In genomic region chr1:98054367-98054701, GRCh38 we compare ENCODE assay signal across 8 cellular contexts.
A peak's percentile ranks its signal among the peaks of the same experiment; 100 is the strongest.
DNase-seq lines count a peak whose midpoint lies in the region; ATAC-seq, FAIRE-seq and TF ChIP-seq lines count a peak whose summit lies in the region.

No MANE protein-coding gene starts in this region.

- no peaks in the 10 kb centered on the region for H3K9me2 ChIP-seq in PC-3 (replicated peaks; ENCODE audit: low read length)

- H2BK5ac ChIP-seq in trophoblast cell (ENCODE audit: low read depth, low read length, poor library complexity): no peak overlapping the region

- H3K9ac ChIP-seq in PC-3 (ENCODE audit: low read length) (peak overlapping the region; percentile 70), endothelial cell of umbilical vein (replicated peaks; ENCODE audit: extremely low read depth, insufficient read depth, low read length) (peak overlapping the region; percentile 89), trophoblast cell (ENCODE audit: low read length) (no peak overlapping the region)

- peak overlapping the region; percentile 47 for H4K8ac ChIP-seq in trophoblast cell (ENCODE audit: low read depth, low read length)

- no peak overlapping the region for H3K23ac ChIP-seq in trophoblast cell (ENCODE audit: low read length)

- peak overlapping the region; percentile 31 for H3K27ac ChIP-seq in PC-3 (ENCODE audit: low read length)
- peak overlapping the region; percentile 89 for H3K27ac ChIP-seq in endothelial cell of umbilical vein (ENCODE audit: insufficient read depth, low read depth, low read length)
- H3K27ac ChIP-seq in trophoblast cell (ENCODE audit: low read depth, low read length): no peak overlapping the region

- no peaks in the 10 kb centered on the region for H3K79me2 ChIP-seq in PC-3 (ENCODE audit: low read length)
- no peaks in the 10 kb centered on the region for H3K79me2 ChIP-seq in endothelial cell of umbilical vein (ENCODE audit: control insufficient read depth, insufficient read depth, low read length)
- H3K79me2 ChIP-seq in trophoblast cell (ENCODE audit: control insufficient read depth, insufficient read depth, low read length, poor library complexity): no peaks in the 10 kb centered on the region

- H3K36me3 ChIP-seq in PC-3 (ENCODE audit: low read depth, low read length) (no peaks in the 10 kb centered on the region), endothelial cell of umbilical vein (ENCODE audit: control insufficient read depth in 2 of 2, extremely low read depth in 1 of 2, insufficient read depth in 2 of 2, low read length in 2 of 2) (no peaks in the 10 kb centered on the region), trophoblast cell (ENCODE audit: control insufficient read depth in 1 of 2, insufficient read depth in 2 of 2, low read length in 2 of 2) (no peaks in the 10 kb centered on the region)

- H2AK5ac ChIP-seq in trophoblast cell (ENCODE audit: low read length): no peak overlapping the region

- H2BK120ac ChIP-seq in trophoblast cell (ENCODE audit: insufficient read depth, low read length, poor library complexity): no peak overlapping the region

- DNase-seq in Caki2 (ENCODE audit: low read depth): peak; percentile 67
- no peak for DNase-seq in PC-3
- no peak for DNase-seq in endothelial cell of umbilical vein (ENCODE audit: low read depth, low spot score)
- DNase-seq in trophoblast cell: no peak
- no peak for DNase-seq in NCI-H446 (lab: John Stamatoyannopoulos, UW)
- no peak for DNase-seq in NCI-H2227 (lab: John Stamatoyannopoulos, UW; ENCODE audit: unreplicated experiment)
- DNase-seq in activated CD4-positive, alpha-beta T cell treated with anti-CD3 and anti-CD28 coated beads for 1 hour: no peak
- DNase-seq in NCI-H748 (lab: John Stamatoyannopoulos, UW; ENCODE audit: unreplicated experiment): no peak

- H3K27me3 ChIP-seq in PC-3 (ENCODE audit: low read length) (no peaks in the 10 kb centered on the region), endothelial cell of umbilical vein (ENCODE audit: control insufficient read depth in 2 of 2, insufficient read depth in 2 of 2, low read length in 2 of 2) (no peaks in the 10 kb centered on the region), trophoblast cell (ENCODE audit: insufficient read depth, low read length) (peaks cover 13% of the 10 kb centered on the region)

- peaks cover 2% of the 10 kb centered on the region for H3K79me1 ChIP-seq in trophoblast cell (ENCODE audit: low read length)

- peaks cover 41% of the 10 kb centered on the region for H3K4me1 ChIP-seq in PC-3 (ENCODE audit: insufficient read depth, low read length)
- peaks cover 29% of the 10 kb centered on the region for H3K4me1 ChIP-seq in endothelial cell of umbilical vein (ENCODE audit: control insufficient read depth, extremely low read depth, insufficient read depth, low read length)
- peaks cover 6 to 10% of the 10 kb centered on the region in 2 experiments for H3K4me1 ChIP-seq in trophoblast cell (ENCODE audit: control insufficient read depth in 1 of 2, insufficient read depth in 2 of 2, low read length in 2 of 2)

- in situ Hi-C loops in Caki2 (cut with HindIII; ENCODE audit: low pct_unique_long_range_greater_than_20kb, low sequenced_read_pairs): no loop called here

- no CpG with 5 or more reads among the region's 11 CpGs for WGBS in trophoblast cell (ENCODE audit: extremely low coverage, insufficient coverage, insufficient read length)

- BruUV-seq in PC-3 (replicated peaks; lab: Mats Ljungman, UMichigan) (no TSS peak), endothelial cell of umbilical vein (replicated peaks; lab: Mats Ljungman, UMichigan) (no TSS peak)

- H3K14ac ChIP-seq in trophoblast cell (ENCODE audit: low read length): no peak overlapping the region

- no peak overlapping the region for H3K4ac ChIP-seq in trophoblast cell (ENCODE audit: low read depth, low read length)

- H4K20me1 ChIP-seq in PC-3 (ENCODE audit: low read length): no peaks in the 10 kb centered on the region
- H4K20me1 ChIP-seq in endothelial cell of umbilical vein (replicated peaks; ENCODE audit: control insufficient read depth, extremely low read depth, insufficient read depth, low read length): no peaks in the 10 kb centered on the region

- CTCF ChIA-PET in PC-3 (lab: Charles Lee): interaction anchor here (1.2 kb wide), 1 partner anchor 414 kb away, joined by 6 read pairs; no protein-coding TSS in a partner anchor
- CTCF ChIA-PET in endothelial cell of umbilical vein (lab: Charles Lee): interaction anchor here (0.6 to 6.7 kb wide), 15 partner anchors 13 to 861 kb away, joined by 3 to 126 read pairs (median 3); no protein-coding TSS in a partner anchor

- H3F3A ChIP-seq in PC-3 (ENCODE audit: low read length, unreplicated experiment): no peaks in the 10 kb centered on the region

- H3K4me3 ChIP-seq in PC-3 (ENCODE audit: low read length) (peak overlapping the region; percentile 74), endothelial cell of umbilical vein (replicated peaks in 1 of 3; ENCODE audit: insufficient read depth in 1 of 3, low read depth in 1 of 3, low read length in 3 of 3) (peak overlapping the region; percentile 8 to 57 (median 29)), trophoblast cell (ENCODE audit: low read depth, low read length) (no peak overlapping the region)

- H3K9me1 ChIP-seq in endothelial cell of umbilical vein (replicated peaks; ENCODE audit: control insufficient read depth, extremely low read depth, insufficient read depth, low read length): no peaks in the 10 kb centered on the region

- no peak for ATAC-seq in PC-3

- dilution Hi-C loops in endothelial cell of umbilical vein (cut with MboI; ENCODE audit: extremely low pct_ligation_motif_present, low sequenced_read_pairs): no loop called here

- POLR2A ChIA-PET in PC-3 (lab: Charles Lee; ENCODE audit: unreplicated experiment): interaction anchor here (0.5 kb wide), 1 partner anchor 277 kb away, joined by 6 read pairs; no protein-coding TSS in a partner anchor
- POLR2A ChIA-PET in endothelial cell of umbilical vein (lab: Charles Lee): interaction anchor here (1.3 to 1.9 kb wide), 2 partner anchors 32 to 414 kb away, joined by 6 to 7 read pairs; no protein-coding TSS in a partner anchor

- intact Hi-C loops in PC-3 (cut with micrococcal nuclease) (loop anchor here (1.0 to 10.0 kb wide), 7 partner anchors 30 to 1090 kb away; no protein-coding TSS in a partner anchor), endothelial cell of umbilical vein (cut with micrococcal nuclease) (loop anchor here (5.0 to 10.0 kb wide), 4 partner anchors 527 to 1817 kb away; partner anchors contain the start of gene SNX7)

- peak; percentile 8 for TF ChIP-seq POLR2A in endothelial cell of umbilical vein (IDR thresholded peaks at IDR 0.05; ENCODE audit: low read depth, low read length)

- peak overlapping the region; percentile 93 for H2AFZ ChIP-seq in PC-3 (ENCODE audit: low read length)
- H2AFZ ChIP-seq in endothelial cell of umbilical vein (ENCODE audit: low read depth, low read length): peak overlapping the region; percentile 82
- peak overlapping the region; percentile 87 for H2AFZ ChIP-seq in trophoblast cell (ENCODE audit: insufficient read depth, low read length, poor library complexity)

- H3K9me3 ChIP-seq in PC-3 (ENCODE audit: low read length) (no peaks in the 10 kb centered on the region), endothelial cell of umbilical vein (replicated peaks; ENCODE audit: control insufficient read depth, insufficient read depth, low read length) (no peaks in the 10 kb centered on the region), trophoblast cell (ENCODE audit: insufficient read depth, low read depth, low read length) (peaks cover 1% of the 10 kb centered on the region)

- H4K91ac ChIP-seq in trophoblast cell (ENCODE audit: low read depth, low read length): no peak overlapping the region

- peak overlapping the region; percentile 83 for H3K4me2 ChIP-seq in PC-3 (ENCODE audit: low read length)
- peak overlapping the region; percentile 97 for H3K4me2 ChIP-seq in endothelial cell of umbilical vein (ENCODE audit: insufficient read depth, low read length)
- H3K4me2 ChIP-seq in trophoblast cell (ENCODE audit: low read length): peak overlapping the region; percentile 96

- peak; percentile 34; the same call in 1 of the 2 replicates for TF ChIP-seq CTCF in PC-3 (conservative IDR thresholded peaks at IDR 0.05; ENCODE audit: low read depth, low read length)
- no peak for TF ChIP-seq CTCF in endothelial cell of umbilical vein (IDR thresholded peaks at IDR 0.05; ENCODE audit: extremely low read depth in 1 of 2, insufficient read depth in 1 of 2, low read depth in 1 of 2, low read length in 2 of 2)

- no peak overlapping the region for H4K12ac ChIP-seq in trophoblast cell (ENCODE audit: low read depth, low read length)

- no peak for FAIRE-seq in endothelial cell of umbilical vein (lab: Jason Lieb, UNC)

- no peak overlapping the region for H3K18ac ChIP-seq in trophoblast cell (ENCODE audit: low read length)

- H2BK12ac ChIP-seq in trophoblast cell (ENCODE audit: low read length): no peak overlapping the region

TF ChIP-seq in endothelial cell of umbilical vein, 7 proteins besides CTCF, POLR2A, EP300 and RAD21:
- peak; percentile 9 for TF ChIP-seq POLR2AphosphoS5 (IDR thresholded peaks at IDR 0.05; ENCODE audit: insufficient read depth, low read depth, low read length)
- TF ChIP-seq GATA2 (IDR thresholded peaks at IDR 0.05; ENCODE audit: insufficient read depth, insufficient read length, low read depth, low read length): no peak
- no peak for TF ChIP-seq MYC (IDR thresholded peaks at IDR 0.05; ENCODE audit: low read depth, low read length)
- no peak for TF ChIP-seq EZH2 (IDR thresholded peaks at IDR 0.05; ENCODE audit: borderline replicate concordance, low read depth, low read length, severe bottlenecking)
